Comparison of ENCODE assay signal across 13 cellular contexts in the genomic region with DNA sequence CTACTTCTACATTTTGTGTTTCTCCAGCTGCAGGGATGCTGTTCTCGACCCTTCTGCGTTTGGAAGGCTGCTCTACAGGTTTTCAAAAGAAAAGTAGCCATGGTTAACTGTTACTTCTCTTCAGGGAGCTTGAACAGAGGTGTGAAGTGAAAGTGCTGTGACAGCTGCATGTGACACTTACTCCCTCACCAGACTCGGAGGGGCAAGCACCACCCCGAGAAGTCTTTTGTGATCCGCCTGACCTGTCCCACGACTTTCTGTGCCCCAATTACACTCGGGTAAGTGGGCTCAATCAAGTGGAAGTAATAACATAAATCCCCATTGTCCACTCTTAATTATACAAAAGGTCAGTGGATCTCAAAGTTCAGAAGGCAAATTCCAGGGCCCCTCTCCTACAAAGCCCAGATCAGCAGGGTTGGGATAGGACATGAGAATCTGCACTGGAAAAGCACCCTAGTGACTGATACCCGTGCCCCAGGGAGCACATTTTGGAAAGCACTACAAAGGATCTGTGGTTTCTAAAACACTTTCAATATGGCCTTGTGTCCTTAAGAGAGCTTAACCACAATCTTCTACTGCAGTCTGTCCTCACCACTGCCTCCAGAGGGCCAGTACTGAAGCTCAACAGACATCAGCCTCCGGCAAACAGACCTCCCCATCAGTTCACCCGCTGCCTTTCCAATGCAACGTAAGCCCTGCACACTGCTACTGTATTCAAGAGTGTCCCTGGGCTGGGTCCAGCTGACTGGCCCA. TPM values are rescaled to one million over a fixed set of nuclear protein-coding genes. Genes with fewer than 3 reads are reported as not detected.
DNase-seq lines count a peak whose midpoint lies in the region; ATAC-seq, FAIRE-seq and TF ChIP-seq lines count a peak whose summit lies in the region.
"Had no signal": no experiment of that assay in that cellular context is flagged by ENCODE, and none has a peak within 500 bp of the region (broad histone marks: within the 10 kb centered on the region; RNA-seq: fewer than 3 reads in every experiment).

No MANE protein-coding gene starts in this region.

- 79 to 80% methylated on average over 11 of the region's 11 CpGs for WGBS in testis, 2 donors

- H3K27ac ChIP-seq in astrocyte (ENCODE audit: low read depth, low read length) (no peak overlapping the region), testis (no peak overlapping the region)
- no peak overlapping the region for H3K27ac ChIP-seq in naive thymus-derived CD4-positive, alpha-beta T cell (ENCODE audit: low read depth, low read length)
- H3K27ac ChIP-seq: VCaP had no signal

- CTCF ChIA-PET in Calu3 (lab: Charles Lee): interaction anchor here (0.5 kb wide), 1 partner anchor 15 kb away, joined by 8 read pairs; no protein-coding TSS in a partner anchor
- CTCF ChIA-PET in naive thymus-derived CD4-positive, alpha-beta T cell (lab: Charles Lee): interaction anchor here (0.5 to 1.2 kb wide), 2 partner anchors 277 to 580 kb away, joined by 3 to 4 read pairs; no protein-coding TSS in a partner anchor

- H3K36me3 Mint-ChIP-seq in Calu3 (ENCODE audit: insufficient read depth, unreplicated experiment): peaks cover 71% of the 10 kb centered on the region
- peaks cover 47% of the 10 kb centered on the region for H3K36me3 Mint-ChIP-seq in HFFc6 (ENCODE audit: low read depth)
- H3K36me3 Mint-ChIP-seq in astrocyte (ENCODE audit: low read depth, unreplicated experiment): peaks cover 34% of the 10 kb centered on the region
- peaks cover 7 to 55% (median 31%) of the 10 kb centered on the region in 5 donors for H3K36me3 Mint-ChIP-seq in naive thymus-derived CD4-positive, alpha-beta T cell

- no peak for DNase-seq in Calu3
- peak; percentile 70 for DNase-seq in HFFc6
- DNase-seq in astrocyte (ENCODE audit: low read depth): peak; percentile 38
- no peak for DNase-seq in naive thymus-derived CD4-positive, alpha-beta T cell
- DNase-seq in DMS 273 (lab: John Stamatoyannopoulos, UW; ENCODE audit: unreplicated experiment): no peak
- no peak for DNase-seq in testis
- DNase-seq in NCI-H1105 (lab: John Stamatoyannopoulos, UW): no peak
- no peak for DNase-seq in HUDEP-2 (lab: John Stamatoyannopoulos, UW; ENCODE audit: unreplicated experiment in 76 of 76)
- DNase-seq: NCI-H1694, OCI-M1 had no signal

- no peak overlapping the region for H2AFZ ChIP-seq in astrocyte (ENCODE audit: low read depth, low read length)

- H3K36me3 ChIP-seq in astrocyte (ENCODE audit: insufficient read depth, low read length): peaks cover 68% of the 10 kb centered on the region
- H3K36me3 ChIP-seq in naive thymus-derived CD4-positive, alpha-beta T cell (ENCODE audit: control insufficient read depth in 2 of 3, insufficient read depth in 3 of 3, low read length in 3 of 3): peaks cover 30 to 98% (median 33%) of the 10 kb centered on the region in 3 experiments
- H3K36me3 ChIP-seq in testis (ENCODE audit: low read depth, missing control alignments): no peaks in the 10 kb centered on the region

- H3K9me3 ChIP-seq in astrocyte (ENCODE audit: insufficient read depth, low read depth, low read length) (no peaks in the 10 kb centered on the region), testis (no peaks in the 10 kb centered on the region)
- H3K9me3 ChIP-seq in naive thymus-derived CD4-positive, alpha-beta T cell (ENCODE audit: control insufficient read depth in 2 of 3, low read length in 3 of 3): no peaks in the 10 kb centered on the region

- H3K27me3 Mint-ChIP-seq in Calu3 (ENCODE audit: unreplicated experiment) (no peaks in the 10 kb centered on the region), HFFc6 (ENCODE audit: insufficient read depth) (peaks cover 7% of the 10 kb centered on the region), astrocyte (ENCODE audit: low read depth, unreplicated experiment) (no peaks in the 10 kb centered on the region)
- no peaks in the 10 kb centered on the region for H3K27me3 Mint-ChIP-seq in naive thymus-derived CD4-positive, alpha-beta T cell

- no peak for FAIRE-seq in astrocyte (lab: Jason Lieb, UNC)
- FAIRE-seq: endometrium had no signal

- no peak for ATAC-seq in naive thymus-derived CD4-positive, alpha-beta T cell

- no peak overlapping the region for H3K4me3 Mint-ChIP-seq in Calu3 (ENCODE audit: low read depth, unreplicated experiment)
- H3K4me3 Mint-ChIP-seq in HFFc6: 0 out of 2 replicates have a peak overlapping the region, but pooled peaks have one; percentile 47
- no peak overlapping the region for H3K4me3 Mint-ChIP-seq in astrocyte (ENCODE audit: unreplicated experiment)
- H3K4me3 Mint-ChIP-seq in naive thymus-derived CD4-positive, alpha-beta T cell: no peak overlapping the region

- H3K27me3 ChIP-seq in astrocyte (ENCODE audit: insufficient read depth, low read length) (no peaks in the 10 kb centered on the region), testis (no peaks in the 10 kb centered on the region)
- no peaks in the 10 kb centered on the region for H3K27me3 ChIP-seq in naive thymus-derived CD4-positive, alpha-beta T cell (ENCODE audit: control insufficient read depth in 2 of 2, insufficient read depth in 2 of 2, low read length in 2 of 2)

- H3K79me2 ChIP-seq in astrocyte (ENCODE audit: insufficient read depth, low read length): no peaks in the 10 kb centered on the region

- H3K4me3 ChIP-seq in astrocyte (ENCODE audit: insufficient read depth, low read depth, low read length): no peak overlapping the region
- H3K4me3 ChIP-seq in naive thymus-derived CD4-positive, alpha-beta T cell (ENCODE audit: low read length): no peak overlapping the region
- H3K4me3 ChIP-seq in testis: no peak overlapping the region
- H3K4me3 ChIP-seq: smooth muscle cell had no signal

- H3K4me2 ChIP-seq in astrocyte (ENCODE audit: low read length): no peak overlapping the region
- H3K4me2 ChIP-seq: smooth muscle cell had no signal

- H3K27ac Mint-ChIP-seq in Calu3 (ENCODE audit: unreplicated experiment): peak overlapping the region; percentile 34
- H3K27ac Mint-ChIP-seq in HFFc6: peak overlapping the region; percentile 91
- peak overlapping the region; percentile 77 for H3K27ac Mint-ChIP-seq in astrocyte (ENCODE audit: unreplicated experiment)
- H3K27ac Mint-ChIP-seq in naive thymus-derived CD4-positive, alpha-beta T cell: peak overlapping the region in 5 of 9 donors; percentile 6 to 78 (median 52)

- TF ChIP-seq CTCF in Calu3 (IDR thresholded peaks at IDR 0.05; ENCODE audit: unreplicated experiment): no peak
- peak; percentile 35 for TF ChIP-seq CTCF in HFFc6 (IDR thresholded peaks at IDR 0.05)
- peak; percentile 23 for TF ChIP-seq CTCF in astrocyte (IDR thresholded peaks at IDR 0.05; ENCODE audit: insufficient read depth, low read depth, low read length)
- TF ChIP-seq CTCF in testis (IDR thresholded peaks at IDR 0.05): no peak

- H3K9me3 Mint-ChIP-seq in Calu3 (ENCODE audit: low read depth, unreplicated experiment): no peaks in the 10 kb centered on the region
- H3K9me3 Mint-ChIP-seq in HFFc6: no peaks in the 10 kb centered on the region
- H3K9me3 Mint-ChIP-seq in astrocyte (ENCODE audit: unreplicated experiment): no peaks in the 10 kb centered on the region
- peaks cover 0 to 1% (median 0%) of the 10 kb centered on the region in 11 donors for H3K9me3 Mint-ChIP-seq in naive thymus-derived CD4-positive, alpha-beta T cell

- no TSS peak for BruUV-seq in Calu3 (replicated peaks; lab: Mats Ljungman, UMichigan)

- H4K20me1 ChIP-seq in astrocyte (ENCODE audit: insufficient read depth, low read length): peaks cover 50% of the 10 kb centered on the region

- POLR2A ChIA-PET in naive thymus-derived CD4-positive, alpha-beta T cell (lab: Charles Lee): no interaction called here

- H3K4me1 Mint-ChIP-seq in Calu3 (ENCODE audit: low read depth, unreplicated experiment) (no peaks in the 10 kb centered on the region), HFFc6 (ENCODE audit: low read depth) (peaks cover 32% of the 10 kb centered on the region), astrocyte (ENCODE audit: low read depth, unreplicated experiment) (peaks cover 19% of the 10 kb centered on the region)
- H3K4me1 Mint-ChIP-seq in naive thymus-derived CD4-positive, alpha-beta T cell: peaks cover 0 to 14% (median 0%) of the 10 kb centered on the region in 7 donors

- H3K9ac ChIP-seq in astrocyte (ENCODE audit: low read length): no peak overlapping the region

- H3K4me1 ChIP-seq in astrocyte (ENCODE audit: insufficient read depth, low read length) (peaks cover 10% of the 10 kb centered on the region), testis (no peaks in the 10 kb centered on the region)
- H3K4me1 ChIP-seq in naive thymus-derived CD4-positive, alpha-beta T cell (ENCODE audit: control insufficient read depth in 2 of 2, insufficient read depth in 2 of 2, low read length in 2 of 2): no peaks in the 10 kb centered on the region

- no peak for TF ChIP-seq POLR2A in testis (IDR thresholded peaks at IDR 0.05)

- intact Hi-C loops in Calu3 (cut with micrococcal nuclease; ENCODE audit: unreplicated experiment): no loop called here
- intact Hi-C loops in naive thymus-derived CD4-positive, alpha-beta T cell (cut with micrococcal nuclease): no loop called here
- intact Hi-C loops in testis (cut with DNase I; ENCODE audit: low total_unique reads): no loop called here

RNA-seq across cellular contexts. Expression of a gene that starts 11.6 kb away (rescaled TPM):
- total RNA-seq in Calu3 (2022) (14.3 and 15.4 TPM in 2 replicates), astrocyte (3.5 and 4.7 TPM in 2 replicates), testis (10 to 100 TPM; 10.0 to 10.5 TPM)
- 10 to 100 TPM in 2 of 6 experiments, 1 to 10 TPM in 4; 8.5 to 12.1 (median 9.9) TPM for total RNA-seq in HFFc6 (2021; fragmentation: NEBNext Ultra II Directional; extraction: Animal tissue kit (Norgen Biotek cat#: 25700))
- 1 to 10 TPM; 2.8 to 9.7 (median 6.9) TPM for total RNA-seq in naive thymus-derived CD4-positive, alpha-beta T cell
- polyA plus RNA-seq in naive thymus-derived CD4-positive, alpha-beta T cell: 1 to 10 TPM; 1.6 to 2.7 TPM
- 16.7 TPM for polyA plus RNA-seq in testis (ENCODE audit: insufficient read depth, low read depth, low replicate concordance)

RNA-seq across cellular contexts. Expression of a gene that starts 34.3 kb away (rescaled TPM):
- total RNA-seq in Calu3 (2022) (91.7 and 98.7 TPM in 2 replicates), astrocyte (39.9 and 48.4 TPM in 2 replicates), testis (100 to 1,000 TPM; 115 to 116 TPM)
- 10 to 100 TPM; 33.8 to 36.3 (median 34.8) TPM for total RNA-seq in HFFc6 (2021; fragmentation: NEBNext Ultra II Directional; extraction: Animal tissue kit (Norgen Biotek cat#: 25700))
- total RNA-seq in naive thymus-derived CD4-positive, alpha-beta T cell: 10 to 100 TPM; 80.0 to 99.3 (median 87.6) TPM
- polyA plus RNA-seq in naive thymus-derived CD4-positive, alpha-beta T cell: 10 to 100 TPM; 34.3 to 49.2 TPM
- 48.6 TPM for polyA plus RNA-seq in testis (ENCODE audit: insufficient read depth, low read depth, low replicate concordance)

RNA-seq across cellular contexts. Expression of a gene that starts 35.7 kb away (rescaled TPM):
- total RNA-seq in Calu3 (2022) (71.6 and 85.8 TPM in 2 replicates), astrocyte (121 and 124 TPM in 2 replicates), testis (100 to 1,000 TPM; 221 to 238 TPM)
- 100 to 1,000 TPM; 100 to 128 (median 107) TPM for total RNA-seq in HFFc6 (2021; fragmentation: NEBNext Ultra II Directional; extraction: Animal tissue kit (Norgen Biotek cat#: 25700))
- total RNA-seq in naive thymus-derived CD4-positive, alpha-beta T cell: 100 to 1,000 TPM in 4 of 5 experiments, 10 to 100 TPM in 1; 51.7 to 212 (median 191) TPM
- 100 to 1,000 TPM; 325 to 401 TPM for polyA plus RNA-seq in naive thymus-derived CD4-positive, alpha-beta T cell
- 217 TPM for polyA plus RNA-seq in testis (ENCODE audit: insufficient read depth, low read depth, low replicate concordance)

Comparison
In these comparisons a context has a peak if more than half of its experiments do, and no peak if none do; other contexts are left out.
1. DNase-seq: peak in HFFc6 (single experiment) and astrocyte (single experiment); none in Calu3 (single experiment), naive thymus-derived CD4-positive, alpha-beta T cell (0 of 9), DMS 273 (single experiment), testis (single experiment), NCI-H1105 (single experiment) and HUDEP-2 (0 of 76).
2. H3K27ac Mint-ChIP-seq: peak in every context shown above with its lines; median percentile 91 in HFFc6; 77 in astrocyte; 52 in naive thymus-derived CD4-positive, alpha-beta T cell; 34 in Calu3.
3. CTCF ChIP-seq: peak in HFFc6 (single experiment) and astrocyte (single experiment); none in Calu3 (single experiment) and testis (0 of 3).